8 cellular contexts compared by ENCODE assay signal in the genomic region with DNA sequence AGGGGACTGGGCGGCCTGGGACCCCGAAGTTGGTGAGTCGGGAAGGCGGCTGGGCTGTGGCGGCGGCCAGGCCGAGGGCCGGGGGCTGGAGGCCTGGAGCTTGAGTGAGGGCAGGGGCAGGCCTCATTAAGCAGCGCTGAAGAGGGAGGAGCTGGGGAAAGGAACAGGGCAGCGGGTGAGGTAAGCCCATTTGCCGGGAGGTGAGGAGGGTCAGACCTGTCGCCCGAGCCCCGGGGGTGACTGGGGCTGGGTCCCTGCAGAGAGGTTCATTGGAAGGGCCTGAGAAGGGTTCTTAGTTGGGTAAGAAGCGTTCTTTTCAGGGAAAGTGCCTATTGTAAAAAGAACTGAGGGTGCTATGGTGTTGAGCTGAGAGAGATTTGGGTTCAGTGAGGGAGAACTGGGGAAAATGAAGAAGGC. TPM values are rescaled to one million over a fixed set of nuclear protein-coding genes. Genes with fewer than 3 reads are reported as not detected.
DNase-seq lines count a peak whose midpoint lies in the region; ATAC-seq and TF ChIP-seq lines count a peak whose summit lies in the region.

No MANE protein-coding gene starts in this region.

- no peaks in the 10 kb centered on the region for H3K9me2 ChIP-seq in SU-DHL-6 (replicated peaks; ENCODE audit: insufficient read depth, low read length)

- H2AFZ ChIP-seq in SU-DHL-6 (ENCODE audit: low read depth, low read length, severe bottlenecking), result peak overlapping the region; percentile 77

- peak overlapping the region; percentile 81 for H3K4me2 ChIP-seq in SU-DHL-6 (ENCODE audit: low read depth, low read length, poor library complexity, severe bottlenecking)

- no peaks in the 10 kb centered on the region for H4K20me1 ChIP-seq in SU-DHL-6 (ENCODE audit: low read depth, low read length)

- H3K36me3 ChIP-seq in SU-DHL-6 (ENCODE audit: low read length), result no peaks in the 10 kb centered on the region; the same call in 1 of the 2 replicates
- no peaks in the 10 kb centered on the region for H3K36me3 ChIP-seq in muscle layer of colon (ENCODE audit: insufficient read depth, low read length)
- H3K36me3 ChIP-seq in uterus, result no peaks in the 10 kb centered on the region

- TF ChIP-seq POLR2A in uterus (IDR thresholded peaks at IDR 0.05), result no peak

- H3K36me3 Mint-ChIP-seq in Calu3 (ENCODE audit: insufficient read depth, unreplicated experiment), result peaks cover 16% of the 10 kb centered on the region

- DNase-seq in Calu3, result peak; percentile 56
- peak; percentile 50 to 66 for DNase-seq in HL-60 (ENCODE audit: low read depth in 1 of 2, low spot score in 1 of 2)
- DNase-seq in epithelial cell of esophagus (ENCODE audit: low read depth), result peak; percentile 67
- DNase-seq in uterus, result no peak
- DNase-seq in T1000 (lab: John Stamatoyannopoulos, UW), result no peak

- H3K9me3 ChIP-seq in SU-DHL-6 (ENCODE audit: insufficient read depth, low read length), result no peaks in the 10 kb centered on the region
- no peaks in the 10 kb centered on the region for H3K9me3 ChIP-seq in muscle layer of colon (ENCODE audit: low read length)
- H3K9me3 ChIP-seq in uterus, result no peaks in the 10 kb centered on the region

- peaks cover 13% of the 10 kb centered on the region; the same call in 1 of the 2 replicates for H3F3A ChIP-seq in SU-DHL-6 (ENCODE audit: insufficient read depth)

- CTCF ChIA-PET in Calu3 (lab: Charles Lee), result interaction anchor here (0.6 to 2.2 kb wide), 24 partner anchors 10 to 1615 kb away, joined by 3 to 25 read pairs (median 4); partner anchors contain the start of genes DGKA, ORMDL2, PA2G4 and RDH5

- peak overlapping the region; percentile 86 for H3K9ac ChIP-seq in SU-DHL-6 (ENCODE audit: low read length)
- H3K9ac ChIP-seq in muscle layer of colon (ENCODE audit: low read length), result peak overlapping the region; percentile 80

- H3K4me3 Mint-ChIP-seq in Calu3 (ENCODE audit: low read depth, unreplicated experiment), result no peak overlapping the region

- peaks cover 37% of the 10 kb centered on the region for H3K4me1 ChIP-seq in muscle layer of colon (ENCODE audit: insufficient read depth, low read length)
- H3K4me1 ChIP-seq in uterus, result peaks cover 0 to 6% of the 10 kb centered on the region in 2 donors

- intact Hi-C loops in Calu3 (cut with micrococcal nuclease; ENCODE audit: unreplicated experiment), result no loop called here
- intact Hi-C loops in uterus (cut with DNase I; ENCODE audit: low total_unique reads), result no loop called here

- H3K27me3 ChIP-seq in HL-60 (ENCODE audit: insufficient read depth, poor library complexity, severe bottlenecking), result no peaks in the 10 kb centered on the region
- no peaks in the 10 kb centered on the region for H3K27me3 ChIP-seq in SU-DHL-6 (ENCODE audit: low read length)
- H3K27me3 ChIP-seq in muscle layer of colon (ENCODE audit: control insufficient read depth in 1 of 2, insufficient read depth in 2 of 2, low read length in 2 of 2), result no peaks in the 10 kb centered on the region
- no peaks in the 10 kb centered on the region for H3K27me3 ChIP-seq in uterus

- H3K9me3 Mint-ChIP-seq in Calu3 (ENCODE audit: low read depth, unreplicated experiment), result no peaks in the 10 kb centered on the region

- H3K27ac ChIP-seq in HL-60 (replicated peaks), result peak overlapping the region; percentile 79
- H3K27ac ChIP-seq in SU-DHL-6 (ENCODE audit: low read depth, low read length), result peak overlapping the region; percentile 69
- H3K27ac ChIP-seq in muscle layer of colon (ENCODE audit: low read depth, low read length), result peak overlapping the region; percentile 77
- H3K27ac ChIP-seq in uterus, result peak overlapping the region; percentile 93 to 98

- peak; percentile 21 for ATAC-seq in GM19455 (IDR thresholded peaks at IDR 0.05; ENCODE audit: unreplicated experiment)

- H3K4me3 ChIP-seq in HL-60 (replicated peaks; ENCODE audit: insufficient read depth, low read length) (peak overlapping the region; percentile 99), SU-DHL-6 (ENCODE audit: insufficient read depth, low read length, poor library complexity, severe bottlenecking) (peak overlapping the region; percentile 75), epithelial cell of esophagus (ENCODE audit: low read length) (peak overlapping the region; percentile 90), muscle layer of colon (ENCODE audit: low read depth in 1 of 2, low read length in 2 of 2) (peak overlapping the region; percentile 62 to 90), uterus (peak overlapping the region; percentile 95 to 97)

- peaks cover 20% of the 10 kb centered on the region for H3K4me1 Mint-ChIP-seq in Calu3 (ENCODE audit: low read depth, unreplicated experiment)

- H3K27ac Mint-ChIP-seq in Calu3 (ENCODE audit: unreplicated experiment), result no peak overlapping the region

- TF ChIP-seq CTCF in Calu3 (IDR thresholded peaks at IDR 0.05; ENCODE audit: unreplicated experiment) (no peak), HL-60 (IDR thresholded peaks at IDR 0.05; ENCODE audit: insufficient read depth, low read length) (no peak), SU-DHL-6 (IDR thresholded peaks at IDR 0.05; ENCODE audit: insufficient read depth, low read length, poor library complexity, severe bottlenecking) (no peak), epithelial cell of esophagus (IDR thresholded peaks at IDR 0.05; ENCODE audit: insufficient read depth, low read depth, low read length, missing control alignments) (no peak), uterus (IDR thresholded peaks at IDR 0.05) (no peak)

- peaks cover 28% of the 10 kb centered on the region for H3K79me2 ChIP-seq in SU-DHL-6 (ENCODE audit: insufficient read depth, low read length)

- no TSS peak for BruUV-seq in Calu3 (replicated peaks; lab: Mats Ljungman, UMichigan)

- no peaks in the 10 kb centered on the region for H3K27me3 Mint-ChIP-seq in Calu3 (ENCODE audit: unreplicated experiment)

RNA-seq across cellular contexts. Expression of gene RAB5B, which starts 0.4 kb away (rescaled TPM):
- total RNA-seq in Calu3 (2022) (84.7 and 91.6 TPM in 2 replicates), uterus (100 to 1,000 TPM in 1 of 4 donors, 10 to 100 TPM in 3; 49.4 to 128 (median 67.2) TPM)

RNA-seq across cellular contexts. Expression of gene CDK2, which starts 7.7 kb away (rescaled TPM):
- 68.9 and 76.4 TPM in 2 replicates for total RNA-seq in Calu3 (2022)
- total RNA-seq in uterus, result 10 to 100 TPM; 19.0 to 35.6 (median 28.7) TPM

RNA-seq across cellular contexts. Expression of gene PMEL, which starts 8.5 kb away (rescaled TPM):
- total RNA-seq in Calu3 (2022), result 1.6 and 2.1 TPM in 2 replicates
- total RNA-seq in uterus, result 1 to 10 TPM in 2 of 4 donors, under 1 TPM in 1, not detected in 1; 0.26 to 3.6 (median 2.9) TPM

RNA-seq across cellular contexts. Expression of gene SUOX, which starts 22.8 kb away (rescaled TPM):
- 31.1 and 34.9 TPM in 2 replicates for total RNA-seq in Calu3 (2022)
- 10 to 100 TPM in 3 of 4 donors, 1 to 10 TPM in 1; 5.1 to 35.5 (median 26.7) TPM for total RNA-seq in uterus

RNA-seq across cellular contexts. Expression of gene DGKA, which starts 43.4 kb away (rescaled TPM):
- total RNA-seq in Calu3 (2022), result 50.3 and 51.2 TPM in 2 replicates
- 100 to 1,000 TPM in 1 of 4 donors, 10 to 100 TPM in 3; 24.0 to 183 (median 55.1) TPM for total RNA-seq in uterus

Comparison
In these comparisons a context has a peak if more than half of its experiments do, and no peak if none do; other contexts are left out.
1. DNase-seq: peak in Calu3 (single experiment), HL-60 (2 of 2) and epithelial cell of esophagus (single experiment); none in uterus (0 of 2) and T1000 (single experiment).
2. Peak in every context shown above with its lines, with median percentiles within 50 percentile points of each other: H3K27ac ChIP-seq and H3K4me3 ChIP-seq.